1 cellular context compared by ENCODE assay signal in genomic region chr4:56513517-56513916, GRCh38.
TF ChIP-seq lines count a peak whose summit lies in the region.

No MANE protein-coding gene starts in this region.

TF ChIP-seq in K562, 482 proteins besides CTCF, POLR2A, EP300 and RAD21 (continued from another document and continues in another):
- peak; percentile 34 for TF ChIP-seq CCNT2 (IDR thresholded peaks at IDR 0.05; ENCODE audit: borderline replicate concordance, extremely low read depth, insufficient read length, low read depth, low read length)
- no peak for TF ChIP-seq NCOA6 (IDR thresholded peaks at IDR 0.05)
- TF ChIP-seq ELF1 (tag; IDR thresholded peaks at IDR 0.05), result peak; percentile 41; the same call in 1 of the 2 replicates
- TF ChIP-seq STAT5A (IDR thresholded peaks at IDR 0.05; ENCODE audit: borderline replicate concordance, low read length), result peak; percentile 57; the same call in 1 of the 2 replicates
- TF ChIP-seq ZNF766 (CRISPR knock-in tag; conservative IDR thresholded peaks at IDR 0.05), result 0 out of 2 replicates have a peak, but pooled peaks have one; percentile 35
- no peak for TF ChIP-seq MCM7 (IDR thresholded peaks at IDR 0.05)
- TF ChIP-seq, protein P1, sequence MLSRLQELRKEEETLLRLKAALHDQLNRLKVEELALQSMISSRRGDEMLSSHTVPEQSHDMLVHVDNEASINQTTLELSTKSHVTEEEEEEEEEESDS (CRISPR knock-in tag; IDR thresholded peaks at IDR 0.05), result no peak
- TF ChIP-seq RCOR1 (IDR thresholded peaks at IDR 0.05; ENCODE audit: borderline replicate concordance in 1 of 2, low read depth in 2 of 2, low read length in 2 of 2), result peak in 1 of 2 experiments; percentile 54; a peak in 1 of 4 replicates
- peak; percentile 68; the same call in 1 of the 2 replicates for TF ChIP-seq ZNF592 (IDR thresholded peaks at IDR 0.05)
- no peak for TF ChIP-seq EP400 (IDR thresholded peaks at IDR 0.05)
- peak; percentile 49 for TF ChIP-seq MGA (IDR thresholded peaks at IDR 0.05)
- TF ChIP-seq, protein P2, sequence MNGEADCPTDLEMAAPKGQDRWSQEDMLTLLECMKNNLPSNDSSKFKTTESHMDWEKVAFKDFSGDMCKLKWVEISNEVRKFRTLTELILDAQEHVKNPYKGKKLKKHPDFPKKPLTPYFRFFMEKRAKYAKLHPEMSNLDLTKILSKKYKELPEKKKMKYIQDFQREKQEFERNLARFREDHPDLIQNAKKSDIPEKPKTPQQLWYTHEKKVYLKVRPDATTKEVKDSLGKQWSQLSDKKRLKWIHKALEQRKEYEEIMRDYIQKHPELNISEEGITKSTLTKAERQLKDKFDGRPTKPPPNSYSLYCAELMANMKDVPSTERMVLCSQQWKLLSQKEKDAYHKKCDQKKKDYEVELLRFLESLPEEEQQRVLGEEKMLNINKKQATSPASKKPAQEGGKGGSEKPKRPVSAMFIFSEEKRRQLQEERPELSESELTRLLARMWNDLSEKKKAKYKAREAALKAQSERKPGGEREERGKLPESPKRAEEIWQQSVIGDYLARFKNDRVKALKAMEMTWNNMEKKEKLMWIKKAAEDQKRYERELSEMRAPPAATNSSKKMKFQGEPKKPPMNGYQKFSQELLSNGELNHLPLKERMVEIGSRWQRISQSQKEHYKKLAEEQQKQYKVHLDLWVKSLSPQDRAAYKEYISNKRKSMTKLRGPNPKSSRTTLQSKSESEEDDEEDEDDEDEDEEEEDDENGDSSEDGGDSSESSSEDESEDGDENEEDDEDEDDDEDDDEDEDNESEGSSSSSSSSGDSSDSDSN (IDR thresholded peaks at IDR 0.05; ENCODE audit: borderline replicate concordance in 1 of 2, low read depth in 2 of 2, low read length in 2 of 2), result no peak
- no peak for TF ChIP-seq ZBTB1 (CRISPR knock-in tag; IDR thresholded peaks at IDR 0.05; ENCODE audit: borderline replicate concordance, low read depth)
- peak; percentile 94 for TF ChIP-seq DPF2 (IDR thresholded peaks at IDR 0.05)
- TF ChIP-seq, protein P3, sequence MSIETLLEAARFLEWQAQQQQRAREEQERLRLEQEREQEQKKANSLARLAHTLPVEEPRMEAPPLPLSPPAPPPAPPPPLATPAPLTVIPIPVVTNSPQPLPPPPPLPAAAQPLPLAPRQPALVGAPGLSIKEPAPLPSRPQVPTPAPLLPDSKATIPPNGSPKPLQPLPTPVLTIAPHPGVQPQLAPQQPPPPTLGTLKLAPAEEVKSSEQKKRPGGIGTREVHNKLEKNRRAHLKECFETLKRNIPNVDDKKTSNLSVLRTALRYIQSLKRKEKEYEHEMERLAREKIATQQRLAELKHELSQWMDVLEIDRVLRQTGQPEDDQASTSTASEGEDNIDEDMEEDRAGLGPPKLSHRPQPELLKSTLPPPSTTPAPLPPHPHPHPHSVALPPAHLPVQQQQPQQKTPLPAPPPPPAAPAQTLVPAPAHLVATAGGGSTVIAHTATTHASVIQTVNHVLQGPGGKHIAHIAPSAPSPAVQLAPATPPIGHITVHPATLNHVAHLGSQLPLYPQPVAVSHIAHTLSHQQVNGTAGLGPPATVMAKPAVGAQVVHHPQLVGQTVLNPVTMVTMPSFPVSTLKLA (conservative IDR thresholded peaks at IDR 0.05), result peak in 1 of 2 experiments; percentile 37; a peak in 1 of 4 replicates
- no peak for TF ChIP-seq ZNF586 (CRISPR knock-in tag; conservative IDR thresholded peaks at IDR 0.05)
- peak; percentile 68 for TF ChIP-seq PML (IDR thresholded peaks at IDR 0.05; ENCODE audit: low read length)
- no peak for TF ChIP-seq U2AF1 (optimal IDR thresholded peaks at IDR 0.05; ENCODE audit: low read depth, low read length)
- TF ChIP-seq, protein P4, sequence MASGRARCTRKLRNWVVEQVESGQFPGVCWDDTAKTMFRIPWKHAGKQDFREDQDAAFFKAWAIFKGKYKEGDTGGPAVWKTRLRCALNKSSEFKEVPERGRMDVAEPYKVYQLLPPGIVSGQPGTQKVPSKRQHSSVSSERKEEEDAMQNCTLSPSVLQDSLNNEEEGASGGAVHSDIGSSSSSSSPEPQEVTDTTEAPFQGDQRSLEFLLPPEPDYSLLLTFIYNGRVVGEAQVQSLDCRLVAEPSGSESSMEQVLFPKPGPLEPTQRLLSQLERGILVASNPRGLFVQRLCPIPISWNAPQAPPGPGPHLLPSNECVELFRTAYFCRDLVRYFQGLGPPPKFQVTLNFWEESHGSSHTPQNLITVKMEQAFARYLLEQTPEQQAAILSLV (tag; IDR thresholded peaks at IDR 0.05), result no peak
- TF ChIP-seq YBX1 (IDR thresholded peaks at IDR 0.05), result no peak
- TF ChIP-seq GATAD2A (IDR thresholded peaks at IDR 0.05), result 0 out of 2 replicates have a peak, but pooled peaks have one; percentile 29
- TF ChIP-seq TARDBP (IDR thresholded peaks at IDR 0.05), result no peak
- peak; percentile 86 for TF ChIP-seq TEAD4 (IDR thresholded peaks at IDR 0.05; ENCODE audit: low read length)
- no peak for TF ChIP-seq TEAD4 (CRISPR knock-in tag; IDR thresholded peaks at IDR 0.05; ENCODE audit: borderline replicate concordance)
- no peak for TF ChIP-seq PTBP1 (IDR thresholded peaks at IDR 0.05; ENCODE audit: low read depth, low read length)
- TF ChIP-seq FOXP4 (CRISPR knock-in tag; IDR thresholded peaks at IDR 0.05; ENCODE audit: borderline replicate concordance), result no peak
- no peak for TF ChIP-seq NFXL1 (CRISPR knock-in tag; IDR thresholded peaks at IDR 0.05)
- peak; percentile 74 for TF ChIP-seq L3MBTL2 (IDR thresholded peaks at IDR 0.05)
- TF ChIP-seq SMARCA4 (IDR thresholded peaks at IDR 0.05), result peak; percentile 87
- TF ChIP-seq SRSF7 (optimal IDR thresholded peaks at IDR 0.05; ENCODE audit: low read depth, low read length), result no peak
- peak; percentile 56; the same call in 1 of the 2 replicates for TF ChIP-seq GATAD2B (IDR thresholded peaks at IDR 0.05; ENCODE audit: borderline replicate concordance)
- peak in 1 of 2 experiments; percentile 13 for TF ChIP-seq E2F6 (IDR thresholded peaks at IDR 0.05; ENCODE audit: borderline replicate concordance in 1 of 2, extremely low read depth in 1 of 2, insufficient read depth in 1 of 2, insufficient read length in 1 of 2, low read depth in 1 of 2, low read length in 1 of 2, poor library complexity in 1 of 2, severe bottlenecking in 1 of 2)
- no peak for TF ChIP-seq JUNB (CRISPR knock-in tag; conservative IDR thresholded peaks at IDR 0.05)
- peak; percentile 71 for TF ChIP-seq SMARCE1 (IDR thresholded peaks at IDR 0.05)
- peak; percentile 48 for TF ChIP-seq NFIC (IDR thresholded peaks at IDR 0.05)
